7 cellular contexts compared by ENCODE assay signal in genomic region chr7:22262538-22262937, GRCh38.
"Had no signal": no experiment of that assay in that cellular context is flagged by ENCODE, and none has a peak within 500 bp of the region (broad histone marks: within the 10 kb centered on the region; RNA-seq: fewer than 3 reads in every experiment).

No MANE protein-coding gene starts in this region.

- DNase-seq: GDM1, GF-D8 had no signal

- ATAC-seq: GM12878 had no signal

- H3K4me3 ChIP-seq: GM12878 had no signal

- FAIRE-seq: GM12878, GM12891, GM12892, GM18507, GM19239 had no signal
